In the genomic region with DNA sequence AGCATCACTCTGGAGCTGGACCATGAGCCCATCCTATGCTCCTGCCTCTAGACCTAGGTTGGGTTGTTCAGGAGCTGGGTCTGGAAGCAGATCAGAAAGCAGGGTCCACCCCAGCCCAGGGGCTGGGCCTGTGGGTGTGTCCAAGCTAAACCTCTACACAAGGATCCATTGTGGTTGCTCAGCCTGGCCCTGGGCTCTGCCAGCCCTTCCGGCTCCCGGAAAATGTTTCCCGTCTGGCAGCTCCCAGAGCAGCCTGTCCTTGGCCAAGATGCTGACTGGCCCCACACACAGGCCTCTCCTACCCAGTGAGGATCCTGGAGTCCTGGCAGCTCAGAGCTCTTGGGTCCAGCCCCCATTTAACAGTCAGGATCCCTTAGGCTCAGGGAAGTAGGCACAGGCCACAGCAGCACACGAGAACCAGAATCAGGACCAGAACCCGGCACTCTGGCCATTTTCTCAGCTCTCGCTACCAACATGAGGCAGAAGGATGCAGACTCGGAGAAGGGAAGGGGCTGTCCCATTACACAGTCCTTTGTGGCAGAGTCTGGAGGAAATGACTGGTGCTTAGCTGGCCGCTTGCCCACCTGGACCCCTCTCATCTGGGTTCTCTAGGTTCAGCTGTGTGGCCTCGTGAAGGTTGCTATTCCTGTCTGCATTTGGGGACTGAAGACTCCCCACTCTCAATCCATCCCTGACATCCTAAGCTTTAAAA, we compare ENCODE assay signal across 1 cellular context.
TF ChIP-seq lines count a peak whose summit lies in the region.

No MANE protein-coding gene starts in this region.

TF ChIP-seq in HepG2, 621 proteins besides CTCF, POLR2A, EP300 and RAD21 (continued from another document and continues in another):
- TF ChIP-seq, protein P1, sequence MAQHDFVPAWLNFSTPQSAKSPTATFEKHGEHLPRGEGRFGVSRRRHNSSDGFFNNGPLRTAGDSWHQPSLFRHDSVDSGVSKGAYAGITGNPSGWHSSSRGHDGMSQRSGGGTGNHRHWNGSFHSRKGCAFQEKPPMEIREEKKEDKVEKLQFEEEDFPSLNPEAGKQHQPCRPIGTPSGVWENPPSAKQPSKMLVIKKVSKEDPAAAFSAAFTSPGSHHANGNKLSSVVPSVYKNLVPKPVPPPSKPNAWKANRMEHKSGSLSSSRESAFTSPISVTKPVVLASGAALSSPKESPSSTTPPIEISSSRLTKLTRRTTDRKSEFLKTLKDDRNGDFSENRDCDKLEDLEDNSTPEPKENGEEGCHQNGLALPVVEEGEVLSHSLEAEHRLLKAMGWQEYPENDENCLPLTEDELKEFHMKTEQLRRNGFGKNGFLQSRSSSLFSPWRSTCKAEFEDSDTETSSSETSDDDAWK (CRISPR knock-in tag; IDR thresholded peaks at IDR 0.05) = no peak
- TF ChIP-seq ZNF510 (CRISPR knock-in tag; IDR thresholded peaks at IDR 0.05; ENCODE audit: low read depth) (0 out of 2 replicates have a peak, but pooled peaks have one; percentile 12), SP4 (CRISPR knock-in tag; IDR thresholded peaks at IDR 0.05) (no peak), ZZZ3 (CRISPR knock-in tag; IDR thresholded peaks at IDR 0.05; ENCODE audit: borderline replicate concordance) (no peak), MBD4 (IDR thresholded peaks at IDR 0.05; ENCODE audit: borderline replicate concordance, low read length) (no peak), NR2F2 (IDR thresholded peaks at IDR 0.05; ENCODE audit: borderline replicate concordance, low read depth) (no peak), ZNF550 (CRISPR knock-in tag; IDR thresholded peaks at IDR 0.05; ENCODE audit: borderline replicate concordance) (no peak), PHF8 (CRISPR knock-in tag; IDR thresholded peaks at IDR 0.05) (no peak), RBM22 (optimal IDR thresholded peaks at IDR 0.05; ENCODE audit: low read length) (no peak), TMF1 (CRISPR knock-in tag; IDR thresholded peaks at IDR 0.05; ENCODE audit: low read depth) (no peak), SUZ12 (IDR thresholded peaks at IDR 0.05; ENCODE audit: low read depth, low read length) (no peak), MXD4 (CRISPR knock-in tag; IDR thresholded peaks at IDR 0.05) (no peak), ZNF343 (CRISPR knock-in tag; IDR thresholded peaks at IDR 0.05) (no peak), ZNF652 (CRISPR knock-in tag; IDR thresholded peaks at IDR 0.05; ENCODE audit: borderline replicate concordance, low read depth) (no peak), ZNF138 (CRISPR knock-in tag; IDR thresholded peaks at IDR 0.05; ENCODE audit: low read depth) (no peak), KDM1A (CRISPR knock-in tag; IDR thresholded peaks at IDR 0.05) (no peak), ZNF280B (CRISPR knock-in tag; IDR thresholded peaks at IDR 0.05; ENCODE audit: borderline replicate concordance) (no peak), E2F5 (CRISPR knock-in tag; conservative IDR thresholded peaks at IDR 0.05) (no peak), ZSCAN25 (CRISPR knock-in tag; IDR thresholded peaks at IDR 0.05) (no peak), BRCA1 (CRISPR knock-in tag; IDR thresholded peaks at IDR 0.05) (no peak), KLF11 (CRISPR knock-in tag; IDR thresholded peaks at IDR 0.05) (no peak), ZNF629 (CRISPR knock-in tag; conservative IDR thresholded peaks at IDR 0.05) (no peak), GMEB1 (CRISPR knock-in tag; IDR thresholded peaks at IDR 0.05; ENCODE audit: borderline replicate concordance) (no peak), ZNF484 (CRISPR knock-in tag; IDR thresholded peaks at IDR 0.05; ENCODE audit: borderline replicate concordance, low read depth) (no peak), ZNF839 (CRISPR knock-in tag; IDR thresholded peaks at IDR 0.05; ENCODE audit: borderline replicate concordance) (no peak), EHMT2 (IDR thresholded peaks at IDR 0.05; ENCODE audit: borderline replicate concordance, low read depth, low read length) (no peak), ZNF101 (CRISPR knock-in tag; IDR thresholded peaks at IDR 0.05; ENCODE audit: borderline replicate concordance, low read depth) (no peak), ZNF615 (CRISPR knock-in tag; IDR thresholded peaks at IDR 0.05; ENCODE audit: borderline replicate concordance) (no peak), STAG1 (CRISPR knock-in tag; IDR thresholded peaks at IDR 0.05) (peak; percentile 51), GZF1 (CRISPR knock-in tag; IDR thresholded peaks at IDR 0.05) (no peak), SMC3 (IDR thresholded peaks at IDR 0.05; ENCODE audit: low read length) (no peak), MAFG (CRISPR knock-in tag; IDR thresholded peaks at IDR 0.05) (no peak), ZNF644 (CRISPR knock-in tag; IDR thresholded peaks at IDR 0.05; ENCODE audit: low read depth) (no peak), GATAD2A (CRISPR knock-in tag; IDR thresholded peaks at IDR 0.05) (no peak), KDM3A (CRISPR knock-in tag; IDR thresholded peaks at IDR 0.05; ENCODE audit: low read depth) (no peak), FIP1L1 (IDR thresholded peaks at IDR 0.05; ENCODE audit: borderline replicate concordance, insufficient read depth, low read depth, low read length) (no peak), FOXA1 (IDR thresholded peaks at IDR 0.05) (no peak), FOXA1 (CRISPR knock-in tag; IDR thresholded peaks at IDR 0.05) (no peak), REST (IDR thresholded peaks at IDR 0.05; ENCODE audit: borderline replicate concordance in 1 of 2, low read depth in 1 of 2, low read length in 2 of 2) (no peak), SMARCE1 (IDR thresholded peaks at IDR 0.05; ENCODE audit: borderline replicate concordance) (no peak)
- TF ChIP-seq, protein P2, sequence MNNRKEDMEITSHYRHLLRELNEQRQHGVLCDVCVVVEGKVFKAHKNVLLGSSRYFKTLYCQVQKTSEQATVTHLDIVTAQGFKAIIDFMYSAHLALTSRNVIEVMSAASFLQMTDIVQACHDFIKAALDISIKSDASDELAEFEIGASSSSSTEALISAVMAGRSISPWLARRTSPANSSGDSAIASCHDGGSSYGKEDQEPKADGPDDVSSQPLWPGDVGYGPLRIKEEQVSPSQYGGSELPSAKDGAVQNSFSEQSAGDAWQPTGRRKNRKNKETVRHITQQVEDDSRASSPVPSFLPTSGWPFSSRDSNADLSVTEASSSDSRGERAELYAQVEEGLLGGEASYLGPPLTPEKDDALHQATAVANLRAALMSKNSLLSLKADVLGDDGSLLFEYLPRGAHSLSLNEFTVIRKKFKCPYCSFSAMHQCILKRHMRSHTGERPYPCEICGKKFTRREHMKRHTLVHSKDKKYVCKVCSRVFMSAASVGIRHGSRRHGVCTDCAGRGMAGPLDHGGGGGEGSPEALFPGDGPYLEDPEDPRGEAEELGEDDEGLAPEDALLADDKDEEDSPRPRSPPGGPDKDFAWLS (CRISPR knock-in tag; IDR thresholded peaks at IDR 0.05; ENCODE audit: borderline replicate concordance) = 0 out of 2 replicates have a peak, but pooled peaks have one; percentile 82
- TF ChIP-seq, protein P3, sequence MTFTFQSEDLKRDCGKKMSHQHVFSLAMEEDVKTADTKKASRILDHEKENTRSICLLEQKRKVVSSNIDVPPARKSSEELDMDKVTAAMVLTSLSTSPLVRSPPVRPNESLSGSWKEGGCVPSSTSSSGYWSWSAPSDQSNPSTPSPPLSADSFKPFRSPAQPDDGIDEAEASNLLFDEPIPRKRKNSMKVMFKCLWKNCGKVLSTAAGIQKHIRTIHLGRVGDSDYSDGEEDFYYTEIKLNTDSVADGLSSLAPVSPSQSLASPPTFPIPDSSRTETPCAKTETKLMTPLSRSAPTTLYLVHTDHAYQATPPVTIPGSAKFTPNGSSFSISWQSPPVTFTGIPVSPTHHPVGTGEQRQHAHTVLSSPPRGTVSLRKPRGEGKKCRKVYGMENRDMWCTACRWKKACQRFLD (CRISPR knock-in tag; IDR thresholded peaks at IDR 0.05; ENCODE audit: borderline replicate concordance) = no peak
- TF ChIP-seq, protein P4, sequence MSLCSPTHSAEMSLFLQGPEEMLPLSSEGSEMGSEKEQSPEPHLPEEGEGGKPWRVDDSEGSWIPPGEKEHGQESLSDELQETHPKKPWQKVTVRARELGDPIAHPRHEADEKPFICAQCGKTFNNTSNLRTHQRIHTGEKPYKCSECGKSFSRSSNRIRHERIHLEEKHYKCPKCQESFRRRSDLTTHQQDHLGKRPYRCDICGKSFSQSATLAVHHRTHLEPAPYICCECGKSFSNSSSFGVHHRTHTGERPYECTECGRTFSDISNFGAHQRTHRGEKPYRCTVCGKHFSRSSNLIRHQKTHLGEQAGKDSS (CRISPR knock-in tag; IDR thresholded peaks at IDR 0.05; ENCODE audit: borderline replicate concordance, low read depth) = no peak
- TF ChIP-seq, protein P5, sequence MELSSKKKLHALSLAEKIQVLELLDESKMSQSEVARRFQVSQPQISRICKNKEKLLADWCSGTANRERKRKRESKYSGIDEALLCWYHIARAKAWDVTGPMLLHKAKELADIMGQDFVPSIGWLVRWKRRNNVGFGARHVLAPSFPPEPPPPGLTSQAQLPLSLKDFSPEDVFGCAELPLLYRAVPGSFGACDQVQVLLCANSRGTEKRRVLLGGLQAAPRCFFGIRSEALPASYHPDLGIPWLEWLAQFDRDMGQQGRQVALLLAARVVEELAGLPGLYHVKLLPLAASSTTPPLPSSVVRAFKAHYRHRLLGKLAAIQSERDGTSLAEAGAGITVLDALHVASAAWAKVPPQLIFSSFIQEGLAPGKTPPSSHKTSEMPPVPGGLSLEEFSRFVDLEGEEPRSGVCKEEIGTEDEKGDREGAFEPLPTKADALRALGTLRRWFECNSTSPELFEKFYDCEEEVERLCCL (CRISPR knock-in tag; IDR thresholded peaks at IDR 0.05; ENCODE audit: borderline replicate concordance) = no peak
- TF ChIP-seq, protein P6, sequence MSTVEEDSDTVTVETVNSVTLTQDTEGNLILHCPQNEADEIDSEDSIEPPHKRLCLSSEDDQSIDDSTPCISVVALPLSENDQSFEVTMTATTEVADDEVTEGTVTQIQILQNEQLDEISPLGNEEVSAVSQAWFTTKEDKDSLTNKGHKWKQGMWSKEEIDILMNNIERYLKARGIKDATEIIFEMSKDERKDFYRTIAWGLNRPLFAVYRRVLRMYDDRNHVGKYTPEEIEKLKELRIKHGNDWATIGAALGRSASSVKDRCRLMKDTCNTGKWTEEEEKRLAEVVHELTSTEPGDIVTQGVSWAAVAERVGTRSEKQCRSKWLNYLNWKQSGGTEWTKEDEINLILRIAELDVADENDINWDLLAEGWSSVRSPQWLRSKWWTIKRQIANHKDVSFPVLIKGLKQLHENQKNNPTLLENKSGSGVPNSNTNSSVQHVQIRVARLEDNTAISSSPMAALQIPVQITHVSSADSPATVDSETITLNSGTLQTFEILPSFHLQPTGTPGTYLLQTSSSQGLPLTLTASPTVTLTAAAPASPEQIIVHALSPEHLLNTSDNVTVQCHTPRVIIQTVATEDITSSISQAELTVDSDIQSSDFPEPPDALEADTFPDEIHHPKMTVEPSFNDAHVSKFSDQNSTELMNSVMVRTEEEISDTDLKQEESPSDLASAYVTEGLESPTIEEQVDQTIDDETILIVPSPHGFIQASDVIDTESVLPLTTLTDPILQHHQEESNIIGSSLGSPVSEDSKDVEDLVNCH (CRISPR knock-in tag; IDR thresholded peaks at IDR 0.05) = no peak
